In the genomic region with DNA sequence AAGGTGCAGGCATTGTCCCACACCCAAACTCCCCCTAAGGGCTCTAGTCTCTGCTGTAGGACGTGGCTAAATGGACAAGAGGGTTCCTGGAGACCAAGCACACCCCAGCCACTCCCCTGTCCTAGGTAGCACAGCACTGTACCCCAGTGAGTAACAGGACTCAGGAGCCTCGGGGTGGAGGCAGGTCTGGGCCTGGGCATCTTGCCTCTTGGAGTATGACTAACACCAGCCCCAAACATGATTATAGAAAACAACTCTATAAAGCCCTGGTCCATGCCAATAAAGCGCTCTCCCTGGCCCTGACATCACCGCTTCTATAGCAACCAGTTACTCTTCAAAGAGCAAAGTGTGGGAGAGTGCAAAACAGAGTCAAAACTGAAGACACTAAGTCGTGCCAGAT, we compare ENCODE assay signal across 25 cellular contexts.
DNase-seq lines count a peak whose midpoint lies in the region; ATAC-seq and TF ChIP-seq lines count a peak whose summit lies in the region.
"Had no signal": no experiment of that assay in that cellular context is flagged by ENCODE, and none has a peak within 500 bp of the region (broad histone marks: within the 10 kb centered on the region; RNA-seq: fewer than 3 reads in every experiment).

No MANE protein-coding gene starts in this region.

- H3K27me3 ChIP-seq in upper lobe of left lung (no peaks in the 10 kb centered on the region), WERI-Rb-1 (ENCODE audit: insufficient read depth, low read depth, severe bottlenecking) (peaks cover 30% of the 10 kb centered on the region), A673 (replicated peaks; ENCODE audit: insufficient read depth, low read depth, low read length, poor library complexity) (no peaks in the 10 kb centered on the region)

- TF ChIP-seq EP300 in upper lobe of left lung (IDR thresholded peaks at IDR 0.05) = no peak

- H3K36me3 ChIP-seq in upper lobe of left lung (no peaks in the 10 kb centered on the region), WERI-Rb-1 (no peaks in the 10 kb centered on the region), A673 (ENCODE audit: insufficient read depth, low read length, poor library complexity, severe bottlenecking) (no peaks in the 10 kb centered on the region)

- TF ChIP-seq CTCF in epithelial cell of esophagus (IDR thresholded peaks at IDR 0.05; ENCODE audit: insufficient read depth, low read depth, low read length, missing control alignments) (no peak), upper lobe of left lung (IDR thresholded peaks at IDR 0.05) (no peak), WERI-Rb-1 (IDR thresholded peaks at IDR 0.05; ENCODE audit: low read depth, low read length) (no peak), A673 (conservative IDR thresholded peaks at IDR 0.05; ENCODE audit: low read depth, low read length) (no peak)

- WGBS in upper lobe of left lung, 2 donors = 64 to 67% methylated on average over 5 of the region's 5 CpGs

- H3K9me3 ChIP-seq in upper lobe of left lung = no peaks in the 10 kb centered on the region
- no peaks in the 10 kb centered on the region for H3K9me3 ChIP-seq in WERI-Rb-1 (ENCODE audit: severe bottlenecking)
- no peaks in the 10 kb centered on the region for H3K9me3 ChIP-seq in A673 (ENCODE audit: low read depth, low read length, poor library complexity, severe bottlenecking)

- intact Hi-C loops in A673 (cut with micrococcal nuclease; ENCODE audit: unreplicated experiment) = no loop called here

- peak; percentile 31 for ATAC-seq in upper lobe of left lung (ENCODE audit: low FRiP score in 2 of 2)

- BruUV-seq in A673 (replicated peaks; lab: Mats Ljungman, UMichigan) = no TSS peak

- H3K4me3 ChIP-seq in epithelial cell of esophagus (ENCODE audit: low read length) (no peak overlapping the region), upper lobe of left lung (no peak overlapping the region), WERI-Rb-1 (ENCODE audit: low read depth, low read length) (no peak overlapping the region), A673 (ENCODE audit: low read depth, low read length, poor library complexity, severe bottlenecking) (no peak overlapping the region)

- DNase-seq in Daoy (ENCODE audit: low read depth) = peak; percentile 43
- DNase-seq in M059J (ENCODE audit: low read depth) = peak; percentile 90
- peak; percentile 11 for DNase-seq in epithelial cell of esophagus (ENCODE audit: low read depth)
- DNase-seq in upper lobe of left lung = no peak
- DNase-seq in WERI-Rb-1 = no peak
- no peak for DNase-seq in A673 (ENCODE audit: low spot score)
- no peak for DNase-seq in HPDE6-E6E7 (ENCODE audit: extremely low spot score)
- DNase-seq: AML-193; CD4-positive, alpha-beta memory T cell; COR-L47; DMS79; GF-D8; IMR-90; KG1; NCI-H1092 treated with DMSO at 0.1 percent for 48 hours; NCI-H146; NCI-H1930; NCI-H2107; NCI-H446 treated with DMSO at 0.1 percent for 48 hours; NCI-H526; NCI-H82; NK-92 treated with Interleukin-12 subunit alpha and Interleukin-12 subunit beta, amount 100 ng/mL, for 24 hours; RPMI8226; SHP77; T-helper 1 cell had no signal

- no peaks in the 10 kb centered on the region for H3K4me1 ChIP-seq in upper lobe of left lung
- H3K4me1 ChIP-seq in A673 (ENCODE audit: insufficient read depth, low read length, poor library complexity, severe bottlenecking) = no peaks in the 10 kb centered on the region

- TF ChIP-seq POLR2A in upper lobe of left lung (IDR thresholded peaks at IDR 0.05) = no peak

- CTCF ChIA-PET in A673 (lab: Charles Lee) = no interaction called here

- POLR2A ChIA-PET in A673 (lab: Charles Lee; ENCODE audit: low non-redundant PET) = no interaction called here

- no peak overlapping the region for H3K27ac ChIP-seq in upper lobe of left lung
- no peak overlapping the region for H3K27ac ChIP-seq in WERI-Rb-1
- no peak overlapping the region for H3K27ac ChIP-seq in A673 (ENCODE audit: low read depth, low read length, poor library complexity, severe bottlenecking)

Comparison
In these comparisons a context has a peak if more than half of its experiments do, and no peak if none do; other contexts are left out.
1. DNase-seq: peak in Daoy (single experiment), M059J (single experiment) and epithelial cell of esophagus (single experiment); none in upper lobe of left lung (0 of 2), WERI-Rb-1 (single experiment), A673 (single experiment) and HPDE6-E6E7 (single experiment).